Comparison of ENCODE assay signal across 9 cellular contexts in genomic region chr17:36937001-36937960, GRCh38. TPM values are rescaled to one million over a fixed set of nuclear protein-coding genes. Genes with fewer than 3 reads are reported as not detected.
DNase-seq lines count a peak whose midpoint lies in the region; ATAC-seq and TF ChIP-seq lines count a peak whose summit lies in the region.
"Had no signal": no experiment of that assay in that cellular context is flagged by ENCODE, and none has a peak within 500 bp of the region (broad histone marks: within the 10 kb centered on the region; RNA-seq: fewer than 3 reads in every experiment).

LHX1 (plus strand) TSS chr17:36937475; CDS start chr17:36938198, 723 bp downstream.

- H3K4me3 Mint-ChIP-seq in Calu3 (ENCODE audit: low read depth, unreplicated experiment) (peak within 1 kb of the TSS; percentile 74), nephron (peak within 1 kb of the TSS; percentile 64 to 94 (median 92))

- H3K36me3 ChIP-seq in KMS-11 (ENCODE audit: insufficient read depth), result no peaks in the 10 kb centered on the region

- CTCF ChIA-PET in Calu3 (lab: Charles Lee), result interaction anchor here (0.6 to 1.6 kb wide), 3 partner anchors 12 to 78 kb away, joined by 4 to 6 read pairs (median 6); partner anchors contain the start of gene AATF

- H4K20me1 ChIP-seq in KMS-11 (ENCODE audit: insufficient read depth), result no peaks in the 10 kb centered on the region

- H3K27ac Mint-ChIP-seq in Calu3 (ENCODE audit: unreplicated experiment) (no peak within 1 kb of the TSS), nephron (peak within 1 kb of the TSS in 2 of 3 experiments; percentile 91 to 97)

- no peak within 1 kb of the TSS for H3K9ac ChIP-seq in KMS-11

- no peaks in the 10 kb centered on the region for H3K79me2 ChIP-seq in KMS-11 (ENCODE audit: insufficient read depth, low read depth)

- no peak within 1 kb of the TSS for H3K4me3 ChIP-seq in KMS-11 (IDR thresholded peaks at IDR 0.05; ENCODE audit: insufficient read depth, low read depth, low read length)

- DNase-seq in Calu3 (no peak), astrocyte of the hippocampus (ENCODE audit: low read depth, low spot score) (peak; percentile 43), NAMALWA (ENCODE audit: low spot score) (no peak), NCI-H526 treated with DMSO at 0.1 percent for 48 hours (lab: John Stamatoyannopoulos, UW) (no peak)

- BruUV-seq in Calu3 (replicated peaks; lab: Mats Ljungman, UMichigan), result no TSS peak

- no peaks in the 10 kb centered on the region for H3K4me1 ChIP-seq in KMS-11 (ENCODE audit: low read depth, poor library complexity, severe bottlenecking)

- H3K27me3 ChIP-seq in KMS-11 (ENCODE audit: insufficient read depth, low read depth), result peaks cover 85% of the 10 kb centered on the region

- no peaks in the 10 kb centered on the region for H3K9me3 Mint-ChIP-seq in Calu3 (ENCODE audit: low read depth, unreplicated experiment)
- peaks cover 3% of the 10 kb centered on the region for H3K9me3 Mint-ChIP-seq in nephron

- TF ChIP-seq CTCF in Calu3 (IDR thresholded peaks at IDR 0.05; ENCODE audit: unreplicated experiment) (no peak), KMS-11 (conservative IDR thresholded peaks at IDR 0.05; ENCODE audit: low read depth, low read length) (no peak), nephron (IDR thresholded peaks at IDR 0.05; ENCODE audit: unreplicated experiment in 3 of 3) (no peak)

- H3K4me1 Mint-ChIP-seq in Calu3 (ENCODE audit: low read depth, unreplicated experiment), result peaks cover 51% of the 10 kb centered on the region
- H3K4me1 Mint-ChIP-seq in nephron, result peaks cover 50% of the 10 kb centered on the region

- H2AFZ ChIP-seq in KMS-11 (ENCODE audit: low read depth), result no peak within 1 kb of the TSS; the same call in 1 of the 2 replicates

- H3K4me2 ChIP-seq in KMS-11, result peak within 1 kb of the TSS; percentile 57; the same call in 1 of the 2 replicates

- H3K36me3 Mint-ChIP-seq in Calu3 (ENCODE audit: insufficient read depth, unreplicated experiment) (peaks cover 18% of the 10 kb centered on the region), nephron (ENCODE audit: low read depth) (peaks cover 10% of the 10 kb centered on the region)

- intact Hi-C loops in Calu3 (cut with micrococcal nuclease; ENCODE audit: unreplicated experiment), result no loop called here

- H3K27me3 Mint-ChIP-seq in Calu3 (ENCODE audit: unreplicated experiment), result peaks cover 99% of the 10 kb centered on the region
- H3K27me3 Mint-ChIP-seq in nephron (ENCODE audit: low read depth), result peaks cover 100% of the 10 kb centered on the region

- no peak within 1 kb of the TSS for H3K27ac ChIP-seq in KMS-11

- ATAC-seq in HG03139 (IDR thresholded peaks at IDR 0.05; ENCODE audit: unreplicated experiment), result no peak
- ATAC-seq in GM21576 (IDR thresholded peaks at IDR 0.05; ENCODE audit: unreplicated experiment), result no peak

RNA-seq across cellular contexts. Expression of gene LHX1, which starts in this region (rescaled TPM):
- total RNA-seq in Calu3 (2022), result 0.35 and 1.4 TPM in 2 replicates
- total RNA-seq: fibroblast of lung had no signal
